Comparison of ENCODE assay signal across 16 cellular contexts in genomic region chr1:5742801-5743200, GRCh38.
"Had no signal": no experiment of that assay in that cellular context is flagged by ENCODE, and none has a peak within 500 bp of the region (broad histone marks: within the 10 kb centered on the region; RNA-seq: fewer than 3 reads in every experiment).

No MANE protein-coding gene starts in this region.

- H3K36me3 Mint-ChIP-seq: activated naive CD8-positive, alpha-beta T cell treated with anti-CD3 and anti-CD28 coated beads, Interleukin-2, amount 10 ng/mL, durations not matched to agents 7 days and 5 days; mesothelial cell of epicardium; type B pancreatic cell had no signal

- H3K4me3 Mint-ChIP-seq: activated naive CD8-positive, alpha-beta T cell treated with anti-CD3 and anti-CD28 coated beads, Interleukin-2, amount 10 ng/mL, durations not matched to agents 7 days and 5 days; activated T-cell treated with anti-CD3 and anti-CD28 coated beads, Interleukin-2, amount 50 U/mL, for 72 hours; dendritic cell treated with granulocyte-macrophage colony-stimulating factor and Interleukin-4, amounts not matched to agents 40 ng/mL and 50 ng/mL, for 4 days; mesothelial cell of epicardium; stimulated activated naive CD8-positive, alpha-beta T cell treated with anti-CD3 and anti-CD28 coated beads, Interleukin-15, Interleukin-2, amounts not matched to agents 100 ng/mL and 50 ng/mL, for 24 hours; T-helper 17 cell; type B pancreatic cell had no signal

- H3K9me3 Mint-ChIP-seq: activated naive CD8-positive, alpha-beta T cell treated with anti-CD3 and anti-CD28 coated beads, Interleukin-2, amount 10 ng/mL, durations not matched to agents 7 days and 5 days; activated T-cell treated with anti-CD3 and anti-CD28 coated beads, Interleukin-2, amount 50 U/mL, for 72 hours; dendritic cell treated with granulocyte-macrophage colony-stimulating factor and Interleukin-4, amounts not matched to agents 40 ng/mL and 50 ng/mL, for 4 days; stimulated activated naive CD8-positive, alpha-beta T cell treated with anti-CD3 and anti-CD28 coated beads, Interleukin-15, Interleukin-2, amounts not matched to agents 100 ng/mL and 50 ng/mL, for 24 hours; type B pancreatic cell had no signal

- DNase-seq: activated CD4-positive, alpha-beta T cell treated with anti-CD3 and anti-CD28 coated beads, Interleukin-2, amount 50 U/mL, for 48 hours; activated T-cell treated with anti-CD3 and anti-CD28 coated beads, Interleukin-2, amount 50 U/mL, for 72 hours; cerebellar nuclear complex; effector memory CD4-positive, alpha-beta T cell; foreskin fibroblast; kidney glomerular epithelial cell; small intestine; stimulated activated CD4-positive, alpha-beta T cell treated with anti-CD3 and anti-CD28 coated beads, Interleukin-4, amount 100 ng/mL, for 4 hours; stimulated activated CD8-positive, alpha-beta memory T cell treated with anti-CD3 and anti-CD28 coated beads, Interleukin-4, amount 100 ng/mL, for 48 hours; T-helper 17 cell; WERI-Rb-1 had no signal

- FAIRE-seq: small intestine had no signal

- H3K36me3 ChIP-seq: WERI-Rb-1 had no signal

- H3K27ac ChIP-seq: WERI-Rb-1 had no signal

- ATAC-seq: activated T-cell treated with anti-CD3 and anti-CD28 coated beads, Interleukin-2, amount 50 U/mL, for 72 hours; T-helper 17 cell had no signal

- H3K27ac Mint-ChIP-seq: activated naive CD8-positive, alpha-beta T cell treated with anti-CD3 and anti-CD28 coated beads, Interleukin-2, amount 10 ng/mL, durations not matched to agents 7 days and 5 days; activated T-cell treated with anti-CD3 and anti-CD28 coated beads, Interleukin-2, amount 50 U/mL, for 72 hours; dendritic cell treated with granulocyte-macrophage colony-stimulating factor and Interleukin-4, amounts not matched to agents 40 ng/mL and 50 ng/mL, for 4 days; mesothelial cell of epicardium; stimulated activated naive CD8-positive, alpha-beta T cell treated with anti-CD3 and anti-CD28 coated beads, Interleukin-15, Interleukin-2, amounts not matched to agents 100 ng/mL and 50 ng/mL, for 24 hours; T-helper 17 cell; type B pancreatic cell had no signal
